In the genomic region with DNA sequence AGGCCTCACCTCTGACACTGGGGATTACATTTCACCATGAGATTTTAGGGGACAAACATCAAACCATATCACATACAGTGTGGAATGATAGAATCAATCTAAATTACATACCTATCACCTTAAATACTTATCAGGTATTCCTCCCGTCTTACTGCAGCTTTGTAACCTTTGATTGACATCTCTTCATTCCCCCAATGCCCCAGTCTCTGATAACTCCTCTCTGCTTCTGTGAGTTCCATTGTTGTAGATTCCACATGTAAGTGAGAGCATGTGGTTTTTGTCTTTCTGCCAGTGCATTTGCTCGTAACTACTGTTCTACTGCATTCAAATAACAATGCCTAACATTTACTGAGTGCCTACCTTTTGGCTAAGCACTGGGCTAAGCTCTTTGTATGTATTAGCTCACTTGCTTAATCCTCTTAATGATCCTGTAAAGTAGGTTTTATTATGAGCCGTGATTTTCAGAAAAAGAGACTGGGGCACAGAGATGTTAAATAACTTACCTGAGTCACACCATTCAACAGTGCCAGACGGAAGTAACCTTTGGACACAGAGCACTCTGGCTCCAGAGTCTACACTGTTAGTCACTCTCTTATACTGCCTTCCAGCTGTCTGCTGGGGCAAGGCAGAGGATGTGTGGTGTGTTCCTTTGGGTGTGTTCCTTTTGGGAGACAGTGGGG, we compare ENCODE assay signal across 13 cellular contexts.
DNase-seq lines count a peak whose midpoint lies in the region; ATAC-seq and TF ChIP-seq lines count a peak whose summit lies in the region.
"Had no signal": no experiment of that assay in that cellular context is flagged by ENCODE, and none has a peak within 500 bp of the region (broad histone marks: within the 10 kb centered on the region; RNA-seq: fewer than 3 reads in every experiment).

No MANE protein-coding gene starts in this region.

- peak overlapping the region; percentile 74 for H3K27ac Mint-ChIP-seq in Caco-2 (ENCODE audit: unreplicated experiment)
- H3K27ac Mint-ChIP-seq: activated B cell treated with CpG ODN at 0.5 μM for 24 hours, B cell had no signal

- POLR2A ChIA-PET in Caco-2 (lab: Charles Lee), result no interaction called here

- TF ChIP-seq CTCF in Caco-2 (IDR thresholded peaks at IDR 0.05; ENCODE audit: insufficient read depth in 1 of 2, low read depth in 1 of 2, low read length in 1 of 2, severe bottlenecking in 1 of 2, unreplicated experiment in 1 of 2) (no peak), LNCaP clone FGC (IDR thresholded peaks at IDR 0.05; ENCODE audit: control insufficient read depth, extremely low read depth, insufficient read depth) (no peak), colonic mucosa (IDR thresholded peaks at IDR 0.05) (no peak), liver (IDR thresholded peaks at IDR 0.05; ENCODE audit: low read depth, low read length, missing input control) (no peak)

- TF ChIP-seq RAD21 in liver (IDR thresholded peaks at IDR 0.05), result no peak

- H3K36me3 Mint-ChIP-seq in Caco-2 (ENCODE audit: insufficient read depth, unreplicated experiment), result no peaks in the 10 kb centered on the region

- H3K27me3 Mint-ChIP-seq in Caco-2 (ENCODE audit: insufficient read depth, unreplicated experiment), result no peaks in the 10 kb centered on the region
- H3K27me3 Mint-ChIP-seq: activated B cell treated with CpG ODN at 0.5 μM for 24 hours had no signal

- no peaks in the 10 kb centered on the region for H3K27me3 ChIP-seq in Caco-2 (replicated peaks; ENCODE audit: control insufficient read depth, insufficient read depth, low read length)
- no peaks in the 10 kb centered on the region for H3K27me3 ChIP-seq in colonic mucosa
- H3K27me3 ChIP-seq in liver (ENCODE audit: control insufficient read depth in 4 of 4, insufficient read depth in 4 of 4, low read length in 3 of 4), result no peaks in the 10 kb centered on the region
- H3K27me3 ChIP-seq: neutrophil had no signal

- peak; percentile 33 to 44 for DNase-seq in Caco-2
- DNase-seq in LNCaP clone FGC (ENCODE audit: low read depth), result peak; percentile 10
- peak; percentile 79 for DNase-seq in colonic mucosa
- DNase-seq in sciatic nerve (ENCODE audit: low spot score), result no peak
- no peak for DNase-seq in NOMO-1 treated with dmso at 0.1 percent for 144 hours (lab: John Stamatoyannopoulos, UW; ENCODE audit: unreplicated experiment)
- DNase-seq in effector CD4-positive, alpha-beta T cell, result no peak
- DNase-seq: activated B cell treated with CpG ODN at 0.5 μM for 24 hours, NCI-H2029 had no signal

- H3K4me3 Mint-ChIP-seq in Caco-2 (ENCODE audit: unreplicated experiment), result no peak overlapping the region
- H3K4me3 Mint-ChIP-seq: activated B cell treated with CpG ODN at 0.5 μM for 24 hours, B cell had no signal

- H3K36me3 ChIP-seq in Caco-2 (ENCODE audit: control insufficient read depth, insufficient read depth, low read length), result no peaks in the 10 kb centered on the region
- H3K36me3 ChIP-seq in colonic mucosa, result no peaks in the 10 kb centered on the region
- H3K36me3 ChIP-seq in liver (ENCODE audit: control insufficient read depth in 4 of 4, insufficient read depth in 3 of 4, low read depth in 1 of 4, low read length in 3 of 4), result no peaks in the 10 kb centered on the region
- H3K36me3 ChIP-seq: neutrophil had no signal

- H3K9me3 ChIP-seq in Caco-2, result no peaks in the 10 kb centered on the region
- H3K9me3 ChIP-seq in colonic mucosa, result no peaks in the 10 kb centered on the region
- no peaks in the 10 kb centered on the region for H3K9me3 ChIP-seq in liver (ENCODE audit: control insufficient read depth in 4 of 4, low read length in 3 of 4)
- H3K9me3 ChIP-seq: neutrophil had no signal

- no peak overlapping the region for H3K9ac ChIP-seq in colonic mucosa (ENCODE audit: low read depth in 2 of 2, low read length in 2 of 2)
- no peak overlapping the region for H3K9ac ChIP-seq in liver (ENCODE audit: low read depth in 1 of 2, low read length in 2 of 2)

- peaks cover 4% of the 10 kb centered on the region; the same call in 1 of the 2 replicates for H3K4me1 ChIP-seq in Caco-2
- H3K4me1 ChIP-seq in colonic mucosa, result no peaks in the 10 kb centered on the region
- no peaks in the 10 kb centered on the region for H3K4me1 ChIP-seq in liver (ENCODE audit: control insufficient read depth in 4 of 4, insufficient read depth in 4 of 4, low read length in 3 of 4)

- H3K27ac ChIP-seq in colonic mucosa (peak overlapping the region; percentile 39), liver (ENCODE audit: low read depth in 1 of 2, low read length in 2 of 2) (no peak overlapping the region)
- H3K27ac ChIP-seq: coronary artery, neutrophil had no signal

- CTCF ChIA-PET in Caco-2 (lab: Charles Lee), result no interaction called here

- no peak overlapping the region for H3K4me3 ChIP-seq in Caco-2 (ENCODE audit: low read depth, low read length)
- no peak overlapping the region for H3K4me3 ChIP-seq in LNCaP clone FGC (ENCODE audit: low read depth, low read length)
- H3K4me3 ChIP-seq in colonic mucosa, result no peak overlapping the region
- no peak overlapping the region for H3K4me3 ChIP-seq in liver (ENCODE audit: low read depth in 1 of 3, low read length in 3 of 3)
- H3K4me3 ChIP-seq: coronary artery had no signal

- 48% methylated on average over 4 of the region's 4 CpGs for WGBS in liver

- no peaks in the 10 kb centered on the region for H3K9me3 Mint-ChIP-seq in Caco-2 (ENCODE audit: unreplicated experiment)
- H3K9me3 Mint-ChIP-seq: activated B cell treated with CpG ODN at 0.5 μM for 24 hours had no signal

- intact Hi-C loops in Caco-2 (cut with micrococcal nuclease; ENCODE audit: unreplicated experiment) (no loop called here), colonic mucosa (cut with DNase I) (no loop called here), sciatic nerve (cut with DNase I) (no loop called here)

- ATAC-seq in HG03439 (IDR thresholded peaks at IDR 0.05; ENCODE audit: unreplicated experiment) (no peak), sciatic nerve (no peak)

- BruUV-seq in Caco-2 (replicated peaks; lab: Mats Ljungman, UMichigan), result no TSS peak

- H3K4me1 Mint-ChIP-seq in Caco-2 (ENCODE audit: low read depth, unreplicated experiment), result peaks cover 10% of the 10 kb centered on the region
- H3K4me1 Mint-ChIP-seq: activated B cell treated with CpG ODN at 0.5 μM for 24 hours, B cell had no signal

TF ChIP-seq in liver, 16 proteins besides CTCF, POLR2A, EP300 and RAD21 (continues in another document):
- TF ChIP-seq GABPA (IDR thresholded peaks at IDR 0.05 in 1 of 2, conservative IDR thresholded peaks at IDR 0.05 in 1 of 2) (peak in 1 of 2 donors; percentile 35), JUND (IDR thresholded peaks at IDR 0.05) (peak; percentile 56 to 61), RXRA (IDR thresholded peaks at IDR 0.05) (no peak), NR2F2 (IDR thresholded peaks at IDR 0.05) (no peak), SP1 (IDR thresholded peaks at IDR 0.05) (peak; percentile 73), FOXA2 (IDR thresholded peaks at IDR 0.05) (no peak), TAF1 (conservative IDR thresholded peaks at IDR 0.05) (no peak), EGR1 (IDR thresholded peaks at IDR 0.05; ENCODE audit: low read depth in 2 of 2) (no peak), HNF4A (conservative IDR thresholded peaks at IDR 0.05) (peak; percentile 90), FOXA1 (IDR thresholded peaks at IDR 0.05) (no peak), HNF4G (IDR thresholded peaks at IDR 0.05) (peak; percentile 67)
- TF ChIP-seq, protein P1, sequence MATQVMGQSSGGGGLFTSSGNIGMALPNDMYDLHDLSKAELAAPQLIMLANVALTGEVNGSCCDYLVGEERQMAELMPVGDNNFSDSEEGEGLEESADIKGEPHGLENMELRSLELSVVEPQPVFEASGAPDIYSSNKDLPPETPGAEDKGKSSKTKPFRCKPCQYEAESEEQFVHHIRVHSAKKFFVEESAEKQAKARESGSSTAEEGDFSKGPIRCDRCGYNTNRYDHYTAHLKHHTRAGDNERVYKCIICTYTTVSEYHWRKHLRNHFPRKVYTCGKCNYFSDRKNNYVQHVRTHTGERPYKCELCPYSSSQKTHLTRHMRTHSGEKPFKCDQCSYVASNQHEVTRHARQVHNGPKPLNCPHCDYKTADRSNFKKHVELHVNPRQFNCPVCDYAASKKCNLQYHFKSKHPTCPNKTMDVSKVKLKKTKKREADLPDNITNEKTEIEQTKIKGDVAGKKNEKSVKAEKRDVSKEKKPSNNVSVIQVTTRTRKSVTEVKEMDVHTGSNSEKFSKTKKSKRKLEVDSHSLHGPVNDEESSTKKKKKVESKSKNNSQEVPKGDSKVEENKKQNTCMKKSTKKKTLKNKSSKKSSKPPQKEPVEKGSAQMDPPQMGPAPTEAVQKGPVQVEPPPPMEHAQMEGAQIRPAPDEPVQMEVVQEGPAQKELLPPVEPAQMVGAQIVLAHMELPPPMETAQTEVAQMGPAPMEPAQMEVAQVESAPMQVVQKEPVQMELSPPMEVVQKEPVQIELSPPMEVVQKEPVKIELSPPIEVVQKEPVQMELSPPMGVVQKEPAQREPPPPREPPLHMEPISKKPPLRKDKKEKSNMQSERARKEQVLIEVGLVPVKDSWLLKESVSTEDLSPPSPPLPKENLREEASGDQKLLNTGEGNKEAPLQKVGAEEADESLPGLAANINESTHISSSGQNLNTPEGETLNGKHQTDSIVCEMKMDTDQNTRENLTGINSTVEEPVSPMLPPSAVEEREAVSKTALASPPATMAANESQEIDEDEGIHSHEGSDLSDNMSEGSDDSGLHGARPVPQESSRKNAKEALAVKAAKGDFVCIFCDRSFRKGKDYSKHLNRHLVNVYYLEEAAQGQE (IDR thresholded peaks at IDR 0.05), result no peak
- TF ChIP-seq, protein P2, sequence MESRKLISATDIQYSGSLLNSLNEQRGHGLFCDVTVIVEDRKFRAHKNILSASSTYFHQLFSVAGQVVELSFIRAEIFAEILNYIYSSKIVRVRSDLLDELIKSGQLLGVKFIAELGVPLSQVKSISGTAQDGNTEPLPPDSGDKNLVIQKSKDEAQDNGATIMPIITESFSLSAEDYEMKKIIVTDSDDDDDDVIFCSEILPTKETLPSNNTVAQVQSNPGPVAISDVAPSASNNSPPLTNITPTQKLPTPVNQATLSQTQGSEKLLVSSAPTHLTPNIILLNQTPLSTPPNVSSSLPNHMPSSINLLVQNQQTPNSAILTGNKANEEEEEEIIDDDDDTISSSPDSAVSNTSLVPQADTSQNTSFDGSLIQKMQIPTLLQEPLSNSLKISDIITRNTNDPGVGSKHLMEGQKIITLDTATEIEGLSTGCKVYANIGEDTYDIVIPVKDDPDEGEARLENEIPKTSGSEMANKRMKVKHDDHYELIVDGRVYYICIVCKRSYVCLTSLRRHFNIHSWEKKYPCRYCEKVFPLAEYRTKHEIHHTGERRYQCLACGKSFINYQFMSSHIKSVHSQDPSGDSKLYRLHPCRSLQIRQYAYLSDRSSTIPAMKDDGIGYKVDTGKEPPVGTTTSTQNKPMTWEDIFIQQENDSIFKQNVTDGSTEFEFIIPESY (IDR thresholded peaks at IDR 0.05), result no peak
- TF ChIP-seq, protein P3, sequence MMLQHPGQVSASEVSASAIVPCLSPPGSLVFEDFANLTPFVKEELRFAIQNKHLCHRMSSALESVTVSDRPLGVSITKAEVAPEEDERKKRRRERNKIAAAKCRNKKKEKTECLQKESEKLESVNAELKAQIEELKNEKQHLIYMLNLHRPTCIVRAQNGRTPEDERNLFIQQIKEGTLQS (IDR thresholded peaks at IDR 0.05), result no peak

Comparison
In these comparisons a context has a peak if more than half of its experiments do, and no peak if none do; other contexts are left out.
1. DNase-seq: peak in Caco-2 (2 of 2), LNCaP clone FGC (single experiment) and colonic mucosa (single experiment); none in sciatic nerve (single experiment), NOMO-1 treated with dmso at 0.1 percent for 144 hours (single experiment) and effector CD4-positive, alpha-beta T cell (single experiment).